In the genomic region with DNA sequence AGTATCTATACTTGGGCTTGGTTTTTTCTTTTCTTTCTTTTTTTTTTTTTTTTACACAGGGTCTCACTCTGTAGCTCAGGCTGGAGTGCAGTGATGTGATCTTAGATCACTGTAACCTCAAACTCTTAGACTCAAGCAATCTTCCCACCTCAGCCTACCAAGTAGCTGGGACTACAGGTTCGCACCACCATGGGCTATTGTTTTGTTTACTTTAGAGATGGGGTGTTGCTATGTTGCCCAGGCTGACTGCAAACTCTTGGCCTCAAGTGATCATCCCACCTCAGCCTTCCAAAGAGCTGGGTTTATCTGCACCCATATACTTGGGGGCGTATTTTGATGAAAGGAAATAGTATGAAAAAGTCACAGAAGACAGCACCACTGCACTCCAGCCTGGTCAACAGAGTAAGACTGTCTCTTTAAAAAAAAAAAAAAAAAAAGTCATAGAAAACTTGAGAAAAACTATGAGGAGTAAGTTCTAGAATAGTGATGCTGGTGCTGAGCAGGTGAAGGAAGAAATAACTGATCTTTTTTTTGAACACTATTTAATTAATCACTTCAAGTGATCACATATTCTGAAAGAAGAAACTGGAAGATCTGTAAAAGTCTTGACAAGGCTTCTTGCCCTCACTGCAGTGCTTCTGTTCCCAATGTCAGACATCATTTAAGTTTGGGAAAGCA, we compare ENCODE assay signal across 13 cellular contexts. TPM values are rescaled to one million over a fixed set of nuclear protein-coding genes. Genes with fewer than 3 reads are reported as not detected.
DNase-seq lines count a peak whose midpoint lies in the region; ATAC-seq, FAIRE-seq and TF ChIP-seq lines count a peak whose summit lies in the region.
"Had no signal": no experiment of that assay in that cellular context is flagged by ENCODE, and none has a peak within 500 bp of the region (broad histone marks: within the 10 kb centered on the region; RNA-seq: fewer than 3 reads in every experiment).

No MANE protein-coding gene starts in this region.

- H3K4me3 Mint-ChIP-seq in activated CD4-positive, alpha-beta T cell treated with anti-CD3 and anti-CD28 coated beads for 36 hours = no peak overlapping the region
- peak overlapping the region; percentile 52 for H3K4me3 Mint-ChIP-seq in MCF 10A (ENCODE audit: unreplicated experiment)
- no peak overlapping the region for H3K4me3 Mint-ChIP-seq in nephron progenitor cell
- H3K4me3 Mint-ChIP-seq: central memory CD8-positive, alpha-beta T cell had no signal

- H3K9me3 Mint-ChIP-seq in activated CD4-positive, alpha-beta T cell treated with anti-CD3 and anti-CD28 coated beads for 36 hours (ENCODE audit: low read depth) = no peaks in the 10 kb centered on the region
- no peaks in the 10 kb centered on the region for H3K9me3 Mint-ChIP-seq in MCF 10A (ENCODE audit: unreplicated experiment)
- peaks cover 4% of the 10 kb centered on the region for H3K9me3 Mint-ChIP-seq in nephron progenitor cell
- H3K9me3 Mint-ChIP-seq: central memory CD8-positive, alpha-beta T cell had no signal

- H3K27ac Mint-ChIP-seq in activated CD4-positive, alpha-beta T cell treated with anti-CD3 and anti-CD28 coated beads for 36 hours = peak overlapping the region; percentile 72
- H3K27ac Mint-ChIP-seq in MCF 10A (ENCODE audit: low read depth, unreplicated experiment) = peak overlapping the region; percentile 90
- peak overlapping the region; percentile 74 for H3K27ac Mint-ChIP-seq in nephron progenitor cell

- FAIRE-seq in urothelium cell line (lab: Jason Lieb, UNC) = no peak

- DNase-seq in activated CD4-positive, alpha-beta T cell treated with anti-CD3 and anti-CD28 coated beads for 36 hours = no peak
- no peak for DNase-seq in activated CD4-positive, alpha-beta T cell treated with anti-CD3 and anti-CD28 coated beads for 48 hours
- peak; percentile 58 for DNase-seq in NCI-H460 (ENCODE audit: extremely low read depth, low read depth)
- no peak for DNase-seq in MCF 10A (ENCODE audit: unreplicated experiment)
- DNase-seq in nephron progenitor cell = no peak
- no peak for DNase-seq in ACHN
- DNase-seq in urothelium cell line (ENCODE audit: low spot score) = no peak
- DNase-seq: DMS 273 treated with DMSO at 0.1 percent for 48 hours, KG1, right lobe of liver, upper lobe of left lung had no signal

- in situ Hi-C loops in ACHN (cut with HindIII; ENCODE audit: low pct_ligation_motif_present, low pct_unique_long_range_greater_than_20kb, low sequenced_read_pairs) = no loop called here

- peak; percentile 61 for ATAC-seq in activated CD4-positive, alpha-beta T cell treated with anti-CD3 and anti-CD28 coated beads for 36 hours
- no peak for ATAC-seq in GM19395 (IDR thresholded peaks at IDR 0.05; ENCODE audit: unreplicated experiment)

- H3K36me3 Mint-ChIP-seq in activated CD4-positive, alpha-beta T cell treated with anti-CD3 and anti-CD28 coated beads for 36 hours (ENCODE audit: low read depth) = peaks cover 7% of the 10 kb centered on the region
- H3K36me3 Mint-ChIP-seq in MCF 10A (ENCODE audit: insufficient read depth, unreplicated experiment) = peaks cover 16% of the 10 kb centered on the region
- peaks cover 28% of the 10 kb centered on the region for H3K36me3 Mint-ChIP-seq in nephron progenitor cell (ENCODE audit: low read depth)

- no peak for TF ChIP-seq CTCF in MCF 10A (IDR thresholded peaks at IDR 0.05; ENCODE audit: unreplicated experiment)
- TF ChIP-seq CTCF in nephron progenitor cell (IDR thresholded peaks at IDR 0.05) = no peak

- CTCF ChIA-PET in activated CD4-positive, alpha-beta T cell treated with anti-CD3 and anti-CD28 coated beads for 36 hours (lab: Charles Lee) = interaction anchor here (0.6 to 1.8 kb wide), 5 partner anchors 18 to 364 kb away, joined by 3 to 7 read pairs (median 3); a partner anchor contains a TSS
- CTCF ChIA-PET in MCF 10A (lab: Yijun Ruan, JAX) = interaction anchor here (0.7 to 1.3 kb wide), 3 partner anchors 52 to 61 kb away, joined by 3 read pairs; no protein-coding TSS in a partner anchor

- intact Hi-C loops in activated CD4-positive, alpha-beta T cell treated with anti-CD3 and anti-CD28 coated beads for 36 hours (cut with DNase I, micrococcal nuclease) = loop anchor here (1.0 to 5.0 kb wide), 6 partner anchors 16 to 66 kb away; a partner anchor contains a TSS
- intact Hi-C loops in MCF 10A (cut with micrococcal nuclease) = no loop called here

- peaks cover 59% of the 10 kb centered on the region for H3K4me1 Mint-ChIP-seq in activated CD4-positive, alpha-beta T cell treated with anti-CD3 and anti-CD28 coated beads for 36 hours
- H3K4me1 Mint-ChIP-seq in MCF 10A (ENCODE audit: insufficient read depth, unreplicated experiment) (peaks cover 49% of the 10 kb centered on the region), nephron progenitor cell (peaks cover 69% of the 10 kb centered on the region)

- TSS peak; percentile 94 for BruUV-seq in MCF 10A (replicated peaks; lab: Mats Ljungman, UMichigan)

- POLR2A ChIA-PET in activated CD4-positive, alpha-beta T cell treated with anti-CD3 and anti-CD28 coated beads for 36 hours (lab: Charles Lee) = interaction anchor here (1.0 kb wide), 1 partner anchor 11 kb away, joined by 3 read pairs; no protein-coding TSS in a partner anchor
- POLR2A ChIA-PET in MCF 10A (lab: Yijun Ruan, JAX) = interaction anchor here (0.9 to 3.2 kb wide), 8 partner anchors 10 to 115 kb away, joined by 3 to 25 read pairs (median 4); a partner anchor contains a TSS

- no peaks in the 10 kb centered on the region for H3K27me3 Mint-ChIP-seq in activated CD4-positive, alpha-beta T cell treated with anti-CD3 and anti-CD28 coated beads for 36 hours
- H3K27me3 Mint-ChIP-seq in MCF 10A (ENCODE audit: insufficient read depth, unreplicated experiment) (no peaks in the 10 kb centered on the region), nephron progenitor cell (ENCODE audit: low read depth, poor library complexity) (no peaks in the 10 kb centered on the region)
- H3K27me3 Mint-ChIP-seq: central memory CD8-positive, alpha-beta T cell had no signal

RNA-seq across cellular contexts. Expression of a gene that starts 53.8 kb away (rescaled TPM):
- not detected for total RNA-seq in activated CD4-positive, alpha-beta T cell treated with anti-CD3 and anti-CD28 coated beads for 36 hours
- 1.0 TPM in 1 of 2 replicates, not detected in the other for total RNA-seq in NCI-H460 (2014; rRNA removed; shearing (Covaris generic))
- not detected in 2 replicates for polyA plus RNA-seq in NCI-H460 (2014; cell fraction: nucleus; rRNA removed)
- not detected in 2 replicates for total RNA-seq in MCF 10A (2022)
- total RNA-seq: right lobe of liver had no signal

RNA-seq across cellular contexts. Expression of a gene that starts 60.0 kb away (rescaled TPM):
- total RNA-seq in activated CD4-positive, alpha-beta T cell treated with anti-CD3 and anti-CD28 coated beads for 36 hours = 10 to 100 TPM; 28.3 to 30.2 TPM
- total RNA-seq in NCI-H460 (2014; rRNA removed; shearing (Covaris generic)) = 33.9 and 34.6 TPM in 2 replicates
- 87.9 and 91.7 TPM in 2 replicates for polyA plus RNA-seq in NCI-H460 (2014; cell fraction: nucleus; rRNA removed)
- total RNA-seq in MCF 10A (2022) = 26.4 and 27.8 TPM in 2 replicates
